In the genomic region with DNA sequence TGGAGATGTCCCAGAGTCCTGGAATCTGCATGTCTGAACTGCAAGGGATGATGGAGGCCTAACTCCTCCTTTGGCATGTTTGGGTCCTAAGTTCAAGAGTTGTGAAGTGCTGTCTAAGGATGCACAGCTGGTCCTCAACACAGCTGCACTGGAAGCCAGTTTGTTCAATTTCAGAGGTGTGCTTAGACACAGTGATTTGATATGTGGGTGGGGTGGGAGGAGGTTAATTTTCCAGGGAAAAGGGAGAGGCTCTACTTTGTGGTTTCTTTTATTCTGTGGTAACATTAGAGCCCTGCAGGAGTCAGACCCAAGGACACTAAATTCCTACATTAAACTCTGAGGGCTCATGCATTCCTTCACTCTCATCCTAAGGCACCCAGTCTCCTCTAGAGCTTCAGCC, we compare ENCODE assay signal across 29 cellular contexts.
"Had no signal": no experiment of that assay in that cellular context is flagged by ENCODE, and none has a peak within 500 bp of the region (broad histone marks: within the 10 kb centered on the region; RNA-seq: fewer than 3 reads in every experiment).

No MANE protein-coding gene starts in this region.

- H3K4me1 ChIP-seq: esophagus muscularis mucosa, foreskin keratinocyte, gastrocnemius medialis had no signal

- H3K4me1 Mint-ChIP-seq: activated B cell treated with CpG ODN at 0.5 μM for 24 hours; activated T-helper 17 cell treated with anti-CD3 and anti-CD28 coated beads, Interleukin-2, amount 50 U/mL, for 72 hours; T-helper 17 cell had no signal

- H3K9me3 Mint-ChIP-seq: activated CD8-positive, alpha-beta T cell treated with anti-CD3 and anti-CD28 coated beads for 36 hours; activated T-cell treated with anti-CD3 and anti-CD28 coated beads, Interleukin-2, amount 50 U/mL, for 4 hours; effector memory CD8-positive, alpha-beta T cell; T-helper 2 cell treated with Interferon-gamma antibody and Interleukin-4, amounts not matched to agents 5 μg/mL and 100 μg/mL, for 36 hours had no signal

- H3K27me3 Mint-ChIP-seq: T-helper 17 cell had no signal

- H3K27ac Mint-ChIP-seq: activated B cell treated with CpG ODN at 0.5 μM for 24 hours; activated CD8-positive, alpha-beta T cell treated with anti-CD3 and anti-CD28 coated beads for 36 hours; activated naive CD8-positive, alpha-beta T cell; activated T-helper 17 cell treated with anti-CD3 and anti-CD28 coated beads, Interleukin-2, amount 50 U/mL, for 72 hours; effector memory CD8-positive, alpha-beta T cell; T-helper 17 cell; T-helper 2 cell treated with Interferon-gamma antibody and Interleukin-4, amounts not matched to agents 5 μg/mL and 100 μg/mL, for 36 hours had no signal

- H3K36me3 ChIP-seq: gastrocnemius medialis, WERI-Rb-1 had no signal

- H3K36me3 Mint-ChIP-seq: activated naive CD8-positive, alpha-beta T cell had no signal

- DNase-seq: activated B cell treated with CpG ODN at 0.5 μM for 24 hours; activated CD4-positive, alpha-beta T cell treated with anti-CD3 and anti-CD28 coated beads for 48 hours; activated CD4-positive, alpha-beta T cell treated with anti-CD3 and anti-CD28 coated beads, Interleukin-2, amount 50 U/mL, for 1 hour; activated CD4-positive, alpha-beta T cell treated with anti-CD3 and anti-CD28 coated beads, Interleukin-2, amount 50 U/mL, for 48 hours; activated CD8-positive, alpha-beta memory T cell treated with anti-CD3 and anti-CD28 coated beads for 24 hours; activated CD8-positive, alpha-beta T cell treated with anti-CD3 and anti-CD28 coated beads for 36 hours; activated effector memory CD4-positive, alpha-beta T cell treated with Interleukin-2 at 50 U/mL for 16 hours; activated gamma-delta T cell treated with Interleukin-2 at 50 U/mL for 16 hours; activated naive CD4-positive, alpha-beta T cell treated with anti-CD3 and anti-CD28 coated beads, Interleukin-2, amount 50 U/mL, for 16 hours; activated naive CD4-positive, alpha-beta T cell treated with Interleukin-2 at 50 U/mL for 16 hours; activated T-cell treated with anti-CD3 and anti-CD28 coated beads, Interleukin-2, amount 50 U/mL, for 4 hours; amniotic stem cell; aorta; body of pancreas; cortex of kidney; dermis blood vessel endothelial cell; effector CD4-positive, alpha-beta T cell; effector memory CD8-positive, alpha-beta T cell; erythroblast; foreskin keratinocyte; gastrocnemius medialis; T-helper 1 cell; T-helper 17 cell; T1000; WERI-Rb-1 had no signal

- H3K9me3 ChIP-seq: body of pancreas, gastrocnemius medialis had no signal

- H3K4me3 ChIP-seq: body of pancreas, esophagus muscularis mucosa, gastrocnemius medialis had no signal

- H3K4me3 Mint-ChIP-seq: activated B cell treated with CpG ODN at 0.5 μM for 24 hours; activated CD8-positive, alpha-beta T cell treated with anti-CD3 and anti-CD28 coated beads for 36 hours; activated naive CD8-positive, alpha-beta T cell; activated T-cell treated with anti-CD3 and anti-CD28 coated beads, Interleukin-2, amount 50 U/mL, for 4 hours; activated T-helper 17 cell treated with anti-CD3 and anti-CD28 coated beads, Interleukin-2, amount 50 U/mL, for 72 hours; effector memory CD8-positive, alpha-beta T cell; T-helper 17 cell; T-helper 2 cell treated with Interferon-gamma antibody and Interleukin-4, amounts not matched to agents 5 μg/mL and 100 μg/mL, for 36 hours had no signal

- H3K27ac ChIP-seq: body of pancreas, esophagus muscularis mucosa, foreskin keratinocyte, gastrocnemius medialis, WERI-Rb-1 had no signal
